Comparison of ENCODE assay signal across 11 cellular contexts in the genomic region with DNA sequence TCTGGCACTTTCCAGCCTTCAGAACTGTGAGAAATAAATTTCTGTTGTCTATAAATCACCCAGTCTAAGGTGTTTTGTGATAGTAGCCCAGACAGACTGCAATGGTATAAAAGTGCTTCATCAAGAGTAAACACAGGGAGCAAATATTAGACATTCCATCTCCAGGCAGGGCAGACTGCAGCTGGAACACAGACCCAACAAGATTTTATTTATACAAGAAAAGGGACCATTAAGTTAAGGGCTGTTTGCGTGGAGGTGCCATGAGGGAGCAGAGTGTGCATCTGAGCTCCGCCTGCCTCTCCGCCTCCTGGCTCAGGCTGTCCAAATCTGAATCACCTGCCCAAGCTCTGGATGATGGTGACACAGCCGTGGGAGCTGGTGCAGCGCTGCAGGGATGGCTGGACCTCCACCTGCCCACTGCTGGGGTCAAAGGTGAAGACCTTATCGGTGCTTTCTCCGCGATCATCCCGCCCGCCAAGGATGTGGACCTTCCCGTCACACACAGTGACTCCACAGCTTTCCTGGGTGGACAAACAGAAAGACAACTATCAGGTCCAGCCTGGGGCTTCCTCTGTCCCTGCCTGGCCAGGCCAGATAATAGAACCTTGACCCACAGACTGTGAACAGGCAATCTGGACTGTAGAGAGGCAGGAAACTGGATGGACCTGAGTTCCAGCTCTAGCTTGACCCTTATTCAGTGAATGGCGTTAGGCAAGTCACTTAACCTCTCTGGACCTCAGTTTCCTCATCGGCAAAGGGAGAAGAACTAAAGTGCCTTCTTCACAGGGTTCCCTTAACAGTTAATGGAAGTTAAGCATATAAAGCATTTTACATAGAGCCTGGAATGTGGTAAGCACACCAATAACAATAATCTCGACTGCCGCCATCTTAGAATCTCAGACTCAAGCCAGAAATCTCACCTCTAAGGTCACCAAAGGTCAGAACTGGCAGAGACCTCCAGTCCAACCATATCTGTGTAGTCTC. TPM values are rescaled to one million over a fixed set of nuclear protein-coding genes. Genes with fewer than 3 reads are reported as not detected.
DNase-seq lines count a peak whose midpoint lies in the region; FAIRE-seq lines count a peak whose summit lies in the region.
"Had no signal": no experiment of that assay in that cellular context is flagged by ENCODE, and none has a peak within 500 bp of the region (broad histone marks: within the 10 kb centered on the region; RNA-seq: fewer than 3 reads in every experiment).

No MANE protein-coding gene starts in this region.

- intact Hi-C loops in head of caudate nucleus (cut with DNase I) = no loop called here

- H3K9me3 ChIP-seq in small intestine (ENCODE audit: control insufficient read depth, low read depth) = no peaks in the 10 kb centered on the region

- no peaks in the 10 kb centered on the region for H3K36me3 ChIP-seq in small intestine (ENCODE audit: control insufficient read depth in 2 of 2, insufficient read depth in 2 of 2, low read length in 2 of 2)

- H3K27me3 ChIP-seq in small intestine (ENCODE audit: control insufficient read depth in 2 of 2, insufficient read depth in 2 of 2, low read length in 2 of 2) = no peaks in the 10 kb centered on the region

- no peak overlapping the region for H3K27ac ChIP-seq in small intestine (ENCODE audit: low read depth in 1 of 2, low read length in 1 of 2)

- no peak for FAIRE-seq in small intestine (lab: Jason Lieb, UNC)

- no peak overlapping the region for H3K4me3 ChIP-seq in small intestine (ENCODE audit: low read depth in 1 of 2, low read length in 2 of 2)

- no peaks in the 10 kb centered on the region for H3K4me1 ChIP-seq in small intestine (ENCODE audit: control insufficient read depth in 2 of 2, insufficient read depth in 1 of 2, low read depth in 1 of 2, low read length in 1 of 2)

- 39 to 78% (median 59%) methylated on average over 15 of the region's 15 CpGs for WGBS in small intestine, 3 donors

- DNase-seq in HuH-7 (ENCODE audit: low spot score) = peak; percentile 63
- peak; percentile 71 for DNase-seq in NCI-H748 (lab: John Stamatoyannopoulos, UW; ENCODE audit: unreplicated experiment)
- DNase-seq in epidermal melanocyte (ENCODE audit: insufficient read length, low spot score) = peak; percentile 26
- peak; percentile 57 for DNase-seq in small intestine
- DNase-seq in head of caudate nucleus = no peak
- no peak for DNase-seq in LoVo (ENCODE audit: low spot score)
- DNase-seq in amniotic stem cell (lab: John Stamatoyannopoulos, UW) = no peak
- DNase-seq: effector CD4-positive, alpha-beta T cell; stimulated activated CD4-positive, alpha-beta T cell treated with anti-CD3 and anti-CD28 coated beads, Interleukin-4, amount 100 ng/mL, for 1 hour; stimulated activated naive CD8-positive, alpha-beta T cell treated with anti-CD3 and anti-CD28 coated beads, Interleukin-15, Interleukin-2, amounts not matched to agents 100 U/mL and 50 U/mL, for 24 hours; T-helper 2 cell had no signal

RNA-seq across cellular contexts. Expression of gene KLHL35, which starts 10.5 kb away (rescaled TPM):
- under 1 TPM in 1 of 3 donors, not detected in 2; 0.81 TPM for polyA plus RNA-seq in small intestine

RNA-seq across cellular contexts. Expression of gene RPS3, which starts 23.2 kb away (rescaled TPM):
- polyA plus RNA-seq in small intestine = 1,000 to 10,000 TPM; 1,492 to 4,274 (median 2,891) TPM

Comparison
In these comparisons a context has a peak if more than half of its experiments do, and no peak if none do; other contexts are left out.
1. DNase-seq: peak in HuH-7 (single experiment), NCI-H748 (single experiment), epidermal melanocyte (single experiment) and small intestine (single experiment); none in head of caudate nucleus (0 of 42), LoVo (single experiment) and amniotic stem cell (single experiment).